ENCODE assay signal across 29 cellular contexts in genomic region chr11:32162906-32163305, GRCh38.
"Had no signal": no experiment of that assay in that cellular context is flagged by ENCODE, and none has a peak within 500 bp of the region (broad histone marks: within the 10 kb centered on the region; RNA-seq: fewer than 3 reads in every experiment).

No MANE protein-coding gene starts in this region.

- H3K4me3 ChIP-seq: ascending aorta, breast epithelium, cardiac muscle cell, colonic mucosa had no signal

- H3K36me3 ChIP-seq: ascending aorta, breast epithelium, cardiac muscle cell, colonic mucosa had no signal

- DNase-seq: activated CD4-positive, alpha-beta memory T cell treated with anti-CD3 and anti-CD28 coated beads for 36 hours; activated CD4-positive, alpha-beta T cell treated with anti-CD3 and anti-CD28 coated beads for 36 hours; activated CD4-positive, alpha-beta T cell treated with anti-CD3 and anti-CD28 coated beads, Interleukin-2, amount 10 ng/mL, durations not matched to agents 24 days and 14 days; activated CD4-positive, CD25-positive, alpha-beta regulatory T cell; activated CD4-positive, CD25-positive, alpha-beta regulatory T cell treated with anti-CD3 and anti-CD28 coated beads, Interleukin-2, amount 50 U/mL, for 72 hours; activated CD8-positive, alpha-beta memory T cell treated with anti-CD3 and anti-CD28 coated beads, Interleukin-2, amount 10 ng/mL, durations not matched to agents 7 days and 5 days; activated CD8-positive, alpha-beta memory T cell treated with anti-CD3 and anti-CD28 coated beads, Interleukin-2, amount 50 U/mL, for 4 hours; activated CD8-positive, alpha-beta T cell treated with anti-CD3 and anti-CD28 coated beads, Interleukin-2, amount 10 ng/mL, durations not matched to agents 7 days and 5 days; activated effector memory CD4-positive, alpha-beta T cell treated with anti-CD3 and anti-CD28 coated beads, Interleukin-2, amount 50 U/mL, for 16 hours; activated naive CD4-positive, alpha-beta T cell treated with anti-CD3 and anti-CD28 coated beads for 36 hours; activated naive CD8-positive, alpha-beta T cell treated with anti-CD3 and anti-CD28 coated beads, Interleukin-2, amount 10 ng/mL, durations not matched to agents 7 days and 5 days; activated T-cell treated with anti-CD3 and anti-CD28 coated beads, Interleukin-2, amount 50 U/mL, for 1 hour; activated T-cell treated with anti-CD3 and anti-CD28 coated beads, Interleukin-2, amount 50 U/mL, for 48 hours; central memory CD4-positive, alpha-beta T cell; cerebellar nuclear complex; colonic mucosa; effector CD8-positive, alpha-beta T cell; endodermal cell; foreskin fibroblast; head of caudate nucleus; T-helper 2 cell had no signal

- H3K36me3 Mint-ChIP-seq: activated CD4-positive, alpha-beta memory T cell treated with anti-CD3 and anti-CD28 coated beads for 36 hours; activated CD8-positive, alpha-beta memory T cell treated with anti-CD3 and anti-CD28 coated beads, Interleukin-2, amount 10 ng/mL, durations not matched to agents 7 days and 5 days; activated naive CD4-positive, alpha-beta T cell treated with anti-CD3 and anti-CD28 coated beads, Interleukin-2, amount 50 U/mL, for 72 hours; activated naive CD8-positive, alpha-beta T cell treated with anti-CD3 and anti-CD28 coated beads, Interleukin-2, amount 10 ng/mL, durations not matched to agents 7 days and 5 days; brain had no signal

- H3K4me1 ChIP-seq: ascending aorta, breast epithelium, colonic mucosa had no signal

- H3K27ac Mint-ChIP-seq: activated CD4-positive, alpha-beta memory T cell treated with anti-CD3 and anti-CD28 coated beads for 36 hours; activated CD4-positive, alpha-beta T cell treated with anti-CD3 and anti-CD28 coated beads for 36 hours; activated CD4-positive, alpha-beta T cell treated with anti-CD3 and anti-CD28 coated beads, Interleukin-2, amount 10 ng/mL, durations not matched to agents 24 days and 14 days; activated CD8-positive, alpha-beta memory T cell treated with anti-CD3 and anti-CD28 coated beads, Interleukin-2, amount 10 ng/mL, durations not matched to agents 7 days and 5 days; activated CD8-positive, alpha-beta T cell treated with anti-CD3 and anti-CD28 coated beads, Interleukin-2, amount 10 ng/mL, durations not matched to agents 7 days and 5 days; activated naive CD4-positive, alpha-beta T cell treated with anti-CD3 and anti-CD28 coated beads for 36 hours; activated naive CD4-positive, alpha-beta T cell treated with anti-CD3 and anti-CD28 coated beads, Interleukin-2, amount 50 U/mL, for 72 hours; activated naive CD8-positive, alpha-beta T cell treated with anti-CD3 and anti-CD28 coated beads, Interleukin-2, amount 10 ng/mL, durations not matched to agents 7 days and 5 days; activated T-helper 1 cell treated with anti-CD3 and anti-CD28 coated beads, Interleukin-12 subunit alpha, Interleukin-12 subunit beta, Interleukin-2, Interleukin-4 antibody, amounts not matched to agents 30 ng/mL and 10 ng/mL and 1 ng/mL, durations not matched to agents 14 hours and 24 hours and 36 hours; activated T-helper 2 cell treated with anti-CD3 and anti-CD28 coated beads, Interferon-gamma antibody, Interleukin-2, Interleukin-4, amounts not matched to agents 10 μg/mL and 5 μg/mL and 100 μg/mL, durations not matched to agents 14 hours and 24 hours and 36 hours; endodermal cell had no signal

- ATAC-seq: activated CD4-positive, alpha-beta T cell treated with anti-CD3 and anti-CD28 coated beads for 36 hours; activated CD8-positive, alpha-beta memory T cell treated with anti-CD3 and anti-CD28 coated beads, Interleukin-2, amount 10 ng/mL, durations not matched to agents 7 days and 5 days; activated CD8-positive, alpha-beta T cell treated with anti-CD3 and anti-CD28 coated beads, Interleukin-2, amount 10 ng/mL, durations not matched to agents 7 days and 5 days; activated naive CD4-positive, alpha-beta T cell treated with anti-CD3 and anti-CD28 coated beads, Interleukin-2, amount 50 U/mL, for 72 hours; esophagus mucosa had no signal

- H3K4me3 Mint-ChIP-seq: activated CD4-positive, alpha-beta memory T cell treated with anti-CD3 and anti-CD28 coated beads for 36 hours; activated CD4-positive, alpha-beta T cell treated with anti-CD3 and anti-CD28 coated beads for 36 hours; activated CD4-positive, alpha-beta T cell treated with anti-CD3 and anti-CD28 coated beads, Interleukin-2, amount 10 ng/mL, durations not matched to agents 24 days and 14 days; activated CD8-positive, alpha-beta memory T cell treated with anti-CD3 and anti-CD28 coated beads, Interleukin-2, amount 10 ng/mL, durations not matched to agents 7 days and 5 days; activated CD8-positive, alpha-beta T cell treated with anti-CD3 and anti-CD28 coated beads, Interleukin-2, amount 10 ng/mL, durations not matched to agents 7 days and 5 days; activated naive CD4-positive, alpha-beta T cell treated with anti-CD3 and anti-CD28 coated beads for 36 hours; activated naive CD8-positive, alpha-beta T cell treated with anti-CD3 and anti-CD28 coated beads, Interleukin-2, amount 10 ng/mL, durations not matched to agents 7 days and 5 days; activated T-helper 1 cell treated with anti-CD3 and anti-CD28 coated beads, Interleukin-12 subunit alpha, Interleukin-12 subunit beta, Interleukin-2, Interleukin-4 antibody, amounts not matched to agents 30 ng/mL and 10 ng/mL and 1 ng/mL, durations not matched to agents 14 hours and 24 hours and 36 hours; brain; endodermal cell had no signal

- H3K27me3 Mint-ChIP-seq: brain had no signal

- H3K27ac ChIP-seq: ascending aorta, breast epithelium, cardiac muscle cell, colonic mucosa had no signal

- H3K9me3 Mint-ChIP-seq: activated CD4-positive, alpha-beta memory T cell treated with anti-CD3 and anti-CD28 coated beads for 36 hours; activated CD4-positive, alpha-beta T cell treated with anti-CD3 and anti-CD28 coated beads, Interleukin-2, amount 10 ng/mL, durations not matched to agents 24 days and 14 days; activated naive CD4-positive, alpha-beta T cell treated with anti-CD3 and anti-CD28 coated beads for 36 hours; activated naive CD4-positive, alpha-beta T cell treated with anti-CD3 and anti-CD28 coated beads, Interleukin-2, amount 50 U/mL, for 72 hours; activated naive CD8-positive, alpha-beta T cell treated with anti-CD3 and anti-CD28 coated beads, Interleukin-2, amount 10 ng/mL, durations not matched to agents 7 days and 5 days; activated T-helper 1 cell treated with anti-CD3 and anti-CD28 coated beads, Interleukin-12 subunit alpha, Interleukin-12 subunit beta, Interleukin-2, Interleukin-4 antibody, amounts not matched to agents 30 ng/mL and 10 ng/mL and 1 ng/mL, durations not matched to agents 14 hours and 24 hours and 36 hours; activated T-helper 2 cell treated with anti-CD3 and anti-CD28 coated beads, Interferon-gamma antibody, Interleukin-2, Interleukin-4, amounts not matched to agents 10 μg/mL and 5 μg/mL and 100 μg/mL, durations not matched to agents 14 hours and 24 hours and 36 hours; brain; endodermal cell had no signal

- H3K27me3 ChIP-seq: ascending aorta, breast epithelium, cardiac muscle cell, colonic mucosa had no signal

- H3K4me1 Mint-ChIP-seq: activated CD4-positive, alpha-beta T cell treated with anti-CD3 and anti-CD28 coated beads for 36 hours; activated CD4-positive, alpha-beta T cell treated with anti-CD3 and anti-CD28 coated beads, Interleukin-2, amount 10 ng/mL, durations not matched to agents 24 days and 14 days; activated CD8-positive, alpha-beta memory T cell treated with anti-CD3 and anti-CD28 coated beads, Interleukin-2, amount 10 ng/mL, durations not matched to agents 7 days and 5 days; activated naive CD8-positive, alpha-beta T cell treated with anti-CD3 and anti-CD28 coated beads, Interleukin-2, amount 10 ng/mL, durations not matched to agents 7 days and 5 days; endodermal cell had no signal

- H3K9me3 ChIP-seq: ascending aorta, breast epithelium, colonic mucosa had no signal
